Comparison of ENCODE assay signal across 8 cellular contexts in genomic region chr11:64566042-64566914, GRCh38. TPM values are rescaled to one million over a fixed set of nuclear protein-coding genes. Genes with fewer than 3 reads are reported as not detected.
A peak's percentile ranks its signal among the peaks of the same experiment; 100 is the strongest.
DNase-seq lines count a peak whose midpoint lies in the region; ATAC-seq and TF ChIP-seq lines count a peak whose summit lies in the region.

No MANE protein-coding gene starts in this region.

- in situ Hi-C loops in astrocyte of the cerebellum (cut with HindIII; ENCODE audit: low sequenced_read_pairs), result no loop called here

- no TSS peak for BruUV-seq in A673 (replicated peaks; lab: Mats Ljungman, UMichigan)

- TF ChIP-seq CTCF in A673 (conservative IDR thresholded peaks at IDR 0.05; ENCODE audit: low read depth, low read length) (no peak), astrocyte of the cerebellum (IDR thresholded peaks at IDR 0.05; ENCODE audit: low read depth, low read length, missing control alignments) (no peak)

- peak overlapping the region; percentile 58 for H3K27ac ChIP-seq in A673 (ENCODE audit: low read depth, low read length, poor library complexity, severe bottlenecking)

- H3K9me3 ChIP-seq in A673 (ENCODE audit: low read depth, low read length, poor library complexity, severe bottlenecking), result no peaks in the 10 kb centered on the region

- peak; percentile 88 for DNase-seq in A673 (ENCODE audit: low spot score)
- DNase-seq in HCEC 1CT, result peak; percentile 66
- DNase-seq in NOMO-1 treated with DMSO at 0.1 percent for 48 hours (lab: John Stamatoyannopoulos, UW; ENCODE audit: unreplicated experiment), result peak; percentile 45
- peak; percentile 51 for DNase-seq in astrocyte of the cerebellum (ENCODE audit: low read depth)
- peak; percentile 84 for DNase-seq in iPS-NIHi7 (ENCODE audit: extremely low spot score)
- peak; percentile 29 for DNase-seq in stimulated activated CD4-positive, alpha-beta T cell treated with anti-CD3 and anti-CD28 coated beads, Interleukin-15, amount 100 ng/mL, for 24 hours
- DNase-seq in GM19238 (ENCODE audit: insufficient read length, low spot score), result no peak

- peaks cover 10% of the 10 kb centered on the region for H3K4me1 ChIP-seq in A673 (ENCODE audit: insufficient read depth, low read length, poor library complexity, severe bottlenecking)

- no peak for ATAC-seq in GM19324 (IDR thresholded peaks at IDR 0.05; ENCODE audit: low FRiP score, unreplicated experiment)

- H3K27me3 ChIP-seq in A673 (replicated peaks; ENCODE audit: insufficient read depth, low read depth, low read length, poor library complexity), result no peaks in the 10 kb centered on the region

- intact Hi-C loops in A673 (cut with micrococcal nuclease; ENCODE audit: unreplicated experiment), result no loop called here

- H3K4me3 ChIP-seq in A673 (ENCODE audit: low read depth, low read length, poor library complexity, severe bottlenecking), result peak overlapping the region; percentile 21
- H3K4me3 ChIP-seq in astrocyte of the cerebellum (ENCODE audit: low read depth, low read length), result no peak overlapping the region

- POLR2A ChIA-PET in A673 (lab: Charles Lee; ENCODE audit: low non-redundant PET), result interaction anchor here (0.6 kb wide), 1 partner anchor 221 kb away, joined by 11 read pairs; no protein-coding TSS in a partner anchor

- CTCF ChIA-PET in A673 (lab: Charles Lee), result interaction anchor here (0.6 to 0.7 kb wide), 2 partner anchors 122 to 380 kb away, joined by 3 to 6 read pairs; partner anchors contain the start of gene STIP1

- H3K36me3 ChIP-seq in A673 (ENCODE audit: insufficient read depth, low read length, poor library complexity, severe bottlenecking), result no peaks in the 10 kb centered on the region

RNA-seq across cellular contexts. Expression of gene SLC22A11, which starts 10.5 kb away (rescaled TPM):
- not detected in 2 replicates for total RNA-seq in A673 (2021)

RNA-seq across cellular contexts. Expression of gene SLC22A12, which starts 24.7 kb away (rescaled TPM):
- not detected in 2 replicates for total RNA-seq in A673 (2021)
